In genomic region chr13:31044658-31045620, GRCh38 we compare ENCODE assay signal across 7 cellular contexts.
A peak's percentile ranks its signal among the peaks of the same experiment; 100 is the strongest.
DNase-seq lines count a peak whose midpoint lies in the region; ATAC-seq, FAIRE-seq and TF ChIP-seq lines count a peak whose summit lies in the region.

No MANE protein-coding gene starts in this region.

- H3K9me3 ChIP-seq in SJCRH30 (replicated peaks) (peaks cover 1% of the 10 kb centered on the region), endothelial cell of umbilical vein (replicated peaks; ENCODE audit: control insufficient read depth, insufficient read depth, low read length) (no peaks in the 10 kb centered on the region), gastrocnemius medialis (no peaks in the 10 kb centered on the region)

- no peak for TF ChIP-seq POLR2A in endothelial cell of umbilical vein (IDR thresholded peaks at IDR 0.05; ENCODE audit: low read depth, low read length)
- TF ChIP-seq POLR2A in gastrocnemius medialis (IDR thresholded peaks at IDR 0.05) = no peak

- H3K4me3 ChIP-seq in SJCRH30 (no peak overlapping the region), endothelial cell of umbilical vein (replicated peaks in 1 of 3; ENCODE audit: insufficient read depth in 1 of 3, low read depth in 1 of 3, low read length in 3 of 3) (no peak overlapping the region), gastrocnemius medialis (no peak overlapping the region)

- DNase-seq in SJCRH30 (peak; percentile 50 to 64), endothelial cell of umbilical vein (ENCODE audit: low read depth, low spot score) (peak; percentile 7), HuH-7 (ENCODE audit: low spot score) (no peak), gastrocnemius medialis (no peak)
- peak; percentile 37 to 39 for DNase-seq in stimulated activated CD8-positive, alpha-beta memory T cell treated with anti-CD3 and anti-CD28 coated beads, Interleukin-15, amount 100 ng/mL, for 48 hours (ENCODE audit: low read depth in 2 of 2)

- in situ Hi-C loops in gastrocnemius medialis (cut with MboI; ENCODE audit: low sequenced_read_pairs in 4 of 4) = loop anchor here in 3 of 4 donors (25.0 kb wide), 1 partner anchor 908 kb away; no protein-coding TSS in a partner anchor

- H3K4me1 ChIP-seq in SJCRH30 (peaks cover 32% of the 10 kb centered on the region), endothelial cell of umbilical vein (ENCODE audit: control insufficient read depth, extremely low read depth, insufficient read depth, low read length) (peaks cover 35% of the 10 kb centered on the region), gastrocnemius medialis (peaks cover 0 to 4% of the 10 kb centered on the region in 2 donors)

- intact Hi-C loops in endothelial cell of umbilical vein (cut with micrococcal nuclease) = loop anchor here (1.0 to 10.0 kb wide), 14 partner anchors 46 to 913 kb away; partner anchors contain the start of genes MEDAG, UBE2L5 and USPL1
- intact Hi-C loops in gastrocnemius medialis (cut with DNase I; ENCODE audit: low total_unique reads) = loop anchor here (5.0 to 10.0 kb wide), 3 partner anchors 240 to 913 kb away; no protein-coding TSS in a partner anchor

- no peaks in the 10 kb centered on the region for H3K79me2 ChIP-seq in endothelial cell of umbilical vein (ENCODE audit: control insufficient read depth, insufficient read depth, low read length)

- dilution Hi-C loops in endothelial cell of umbilical vein (cut with MboI; ENCODE audit: extremely low pct_ligation_motif_present, low sequenced_read_pairs) = no loop called here

- TF ChIP-seq CTCF in endothelial cell of umbilical vein (IDR thresholded peaks at IDR 0.05; ENCODE audit: extremely low read depth in 1 of 2, insufficient read depth in 1 of 2, low read depth in 1 of 2, low read length in 2 of 2) (no peak), gastrocnemius medialis (IDR thresholded peaks at IDR 0.05 in 4 of 5, conservative IDR thresholded peaks at IDR 0.05 in 1 of 5) (no peak)

- no peaks in the 10 kb centered on the region for H3K27me3 ChIP-seq in SJCRH30
- no peaks in the 10 kb centered on the region for H3K27me3 ChIP-seq in endothelial cell of umbilical vein (ENCODE audit: control insufficient read depth in 2 of 2, insufficient read depth in 2 of 2, low read length in 2 of 2)
- peaks cover 0 to 3% (median 0%) of the 10 kb centered on the region in 3 donors for H3K27me3 ChIP-seq in gastrocnemius medialis

- peak overlapping the region; percentile 62 for H2AFZ ChIP-seq in endothelial cell of umbilical vein (ENCODE audit: low read depth, low read length)

- BruUV-seq in endothelial cell of umbilical vein (replicated peaks; lab: Mats Ljungman, UMichigan) = TSS peak; percentile 100

- H4K20me1 ChIP-seq in endothelial cell of umbilical vein (replicated peaks; ENCODE audit: control insufficient read depth, extremely low read depth, insufficient read depth, low read length) = no peaks in the 10 kb centered on the region

- H3K9me1 ChIP-seq in endothelial cell of umbilical vein (replicated peaks; ENCODE audit: control insufficient read depth, extremely low read depth, insufficient read depth, low read length) = no peaks in the 10 kb centered on the region

- POLR2A ChIA-PET in endothelial cell of umbilical vein (lab: Charles Lee) = no interaction called here

- peak; percentile 32 for ATAC-seq in GM21381 (IDR thresholded peaks at IDR 0.05; ENCODE audit: unreplicated experiment)
- ATAC-seq in HG03045 (IDR thresholded peaks at IDR 0.05; ENCODE audit: unreplicated experiment) = no peak
- no peak for ATAC-seq in gastrocnemius medialis

- H3K36me3 ChIP-seq in SJCRH30 = no peaks in the 10 kb centered on the region
- no peaks in the 10 kb centered on the region for H3K36me3 ChIP-seq in endothelial cell of umbilical vein (ENCODE audit: control insufficient read depth in 2 of 2, extremely low read depth in 1 of 2, insufficient read depth in 2 of 2, low read length in 2 of 2)
- H3K36me3 ChIP-seq in gastrocnemius medialis = no peaks in the 10 kb centered on the region

- H3K27ac ChIP-seq in SJCRH30 = peak overlapping the region; percentile 58
- peak overlapping the region; percentile 68 for H3K27ac ChIP-seq in endothelial cell of umbilical vein (ENCODE audit: insufficient read depth, low read depth, low read length)
- H3K27ac ChIP-seq in gastrocnemius medialis = peak overlapping the region in 1 of 4 donors; percentile 60

- CTCF ChIA-PET in endothelial cell of umbilical vein (lab: Charles Lee) = interaction anchor here (0.6 to 3.5 kb wide), 86 partner anchors 10 to 1274 kb away, joined by 3 to 37 read pairs (median 4); partner anchors contain the start of gene USPL1

- FAIRE-seq in endothelial cell of umbilical vein (lab: Jason Lieb, UNC) = no peak

- peak overlapping the region; percentile 5 for H3K9ac ChIP-seq in endothelial cell of umbilical vein (replicated peaks; ENCODE audit: extremely low read depth, insufficient read depth, low read length)

- H3K4me2 ChIP-seq in endothelial cell of umbilical vein (ENCODE audit: insufficient read depth, low read length) = peak overlapping the region; percentile 33

TF ChIP-seq in endothelial cell of umbilical vein, 7 proteins besides CTCF, POLR2A, EP300 and RAD21:
- no peak for TF ChIP-seq EZH2 (IDR thresholded peaks at IDR 0.05; ENCODE audit: borderline replicate concordance, low read depth, low read length, severe bottlenecking)
- TF ChIP-seq GATA2 (IDR thresholded peaks at IDR 0.05; ENCODE audit: insufficient read depth, insufficient read length, low read depth, low read length) = peak; percentile 35
- no peak for TF ChIP-seq FOS (IDR thresholded peaks at IDR 0.05; ENCODE audit: borderline replicate concordance, insufficient read depth, low read length)
- no peak for TF ChIP-seq MAX (IDR thresholded peaks at IDR 0.05; ENCODE audit: insufficient read depth, insufficient read length)
- no peak for TF ChIP-seq JUN (IDR thresholded peaks at IDR 0.05; ENCODE audit: borderline replicate concordance, insufficient read depth, insufficient read length, low read depth)
- TF ChIP-seq MYC (IDR thresholded peaks at IDR 0.05; ENCODE audit: low read depth, low read length) = no peak
- no peak for TF ChIP-seq POLR2AphosphoS5 (IDR thresholded peaks at IDR 0.05; ENCODE audit: insufficient read depth, low read depth, low read length)
TF ChIP-seq in endothelial cell of umbilical vein: peak in this region for 1.

Comparison
In these comparisons a context has a peak if more than half of its experiments do, and no peak if none do; other contexts are left out.
1. DNase-seq: peak in SJCRH30 (2 of 2), endothelial cell of umbilical vein (single experiment) and stimulated activated CD8-positive, alpha-beta memory T cell treated with anti-CD3 and anti-CD28 coated beads, Interleukin-15, amount 100 ng/mL, for 48 hours (2 of 2); none in HuH-7 (single experiment) and gastrocnemius medialis (0 of 2).